In the genomic region with DNA sequence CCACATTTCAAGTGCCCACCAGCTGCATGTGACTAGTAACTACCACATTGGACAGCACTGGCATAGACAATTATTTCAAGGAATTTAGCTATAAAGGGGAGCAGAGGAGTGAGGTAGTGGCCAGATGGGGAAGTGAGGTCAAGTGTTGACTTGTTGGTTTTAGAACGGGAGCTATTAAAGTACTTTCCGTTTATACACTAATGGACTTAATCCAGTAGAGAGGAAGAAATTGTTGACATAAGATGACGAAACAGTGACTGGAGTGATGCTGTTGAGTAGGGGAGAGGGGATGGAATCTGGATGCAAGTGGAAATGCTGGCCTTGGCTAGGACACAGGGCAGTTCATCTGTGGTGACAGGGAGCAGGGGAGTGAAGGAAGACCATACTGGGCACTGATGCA, we compare ENCODE assay signal across 2 cellular contexts.
TF ChIP-seq lines count a peak whose summit lies in the region.

No MANE protein-coding gene starts in this region.

TF ChIP-seq in A549, 52 proteins besides CTCF, POLR2A, EP300 and RAD21:
- TF ChIP-seq FOSB (CRISPR knock-in tag; IDR thresholded peaks at IDR 0.05) (no peak), KDM5A (IDR thresholded peaks at IDR 0.05) (no peak), EHF (CRISPR knock-in tag; IDR thresholded peaks at IDR 0.05) (no peak), CBX2 (IDR thresholded peaks at IDR 0.05; ENCODE audit: borderline replicate concordance, low read depth) (no peak), SMC3 (IDR thresholded peaks at IDR 0.05) (no peak), POLR2AphosphoS2 (conservative IDR thresholded peaks at IDR 0.05; ENCODE audit: low read length) (no peak), FOXS1 (CRISPR knock-in tag; IDR thresholded peaks at IDR 0.05) (no peak), ZNF302 (CRISPR knock-in tag; IDR thresholded peaks at IDR 0.05) (no peak), CBX8 (IDR thresholded peaks at IDR 0.05) (no peak), MAZ (IDR thresholded peaks at IDR 0.05; ENCODE audit: borderline replicate concordance, low read depth, low read length) (no peak), MYC (IDR thresholded peaks at IDR 0.05; ENCODE audit: borderline replicate concordance, low read length) (no peak), RARB (CRISPR knock-in tag; IDR thresholded peaks at IDR 0.05) (no peak), ZC3H11A (IDR thresholded peaks at IDR 0.05) (no peak), HEYL (CRISPR knock-in tag; IDR thresholded peaks at IDR 0.05) (no peak), NR3C1 (IDR thresholded peaks at IDR 0.05) (no peak), PHF8 (IDR thresholded peaks at IDR 0.05; ENCODE audit: borderline replicate concordance, low read depth) (no peak)
- TF ChIP-seq, protein P1, sequence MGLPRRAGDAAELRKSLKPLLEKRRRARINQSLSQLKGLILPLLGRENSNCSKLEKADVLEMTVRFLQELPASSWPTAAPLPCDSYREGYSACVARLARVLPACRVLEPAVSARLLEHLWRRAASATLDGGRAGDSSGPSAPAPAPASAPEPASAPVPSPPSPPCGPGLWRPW (IDR thresholded peaks at IDR 0.05): no peak
- TF ChIP-seq, protein P2, sequence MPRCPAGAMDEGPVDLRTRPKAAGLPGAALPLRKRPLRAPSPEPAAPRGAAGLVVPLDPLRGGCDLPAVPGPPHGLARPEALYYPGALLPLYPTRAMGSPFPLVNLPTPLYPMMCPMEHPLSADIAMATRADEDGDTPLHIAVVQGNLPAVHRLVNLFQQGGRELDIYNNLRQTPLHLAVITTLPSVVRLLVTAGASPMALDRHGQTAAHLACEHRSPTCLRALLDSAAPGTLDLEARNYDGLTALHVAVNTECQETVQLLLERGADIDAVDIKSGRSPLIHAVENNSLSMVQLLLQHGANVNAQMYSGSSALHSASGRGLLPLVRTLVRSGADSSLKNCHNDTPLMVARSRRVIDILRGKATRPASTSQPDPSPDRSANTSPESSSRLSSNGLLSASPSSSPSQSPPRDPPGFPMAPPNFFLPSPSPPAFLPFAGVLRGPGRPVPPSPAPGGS (IDR thresholded peaks at IDR 0.05): no peak

TF ChIP-seq in endothelial cell of umbilical vein, 7 proteins besides CTCF, POLR2A, EP300 and RAD21:
- TF ChIP-seq GATA2 (IDR thresholded peaks at IDR 0.05; ENCODE audit: insufficient read depth, insufficient read length, low read depth, low read length) (no peak), MYC (IDR thresholded peaks at IDR 0.05; ENCODE audit: low read depth, low read length) (no peak), FOS (IDR thresholded peaks at IDR 0.05; ENCODE audit: borderline replicate concordance, insufficient read depth, low read length) (no peak), POLR2AphosphoS5 (IDR thresholded peaks at IDR 0.05; ENCODE audit: insufficient read depth, low read depth, low read length) (no peak), MAX (IDR thresholded peaks at IDR 0.05; ENCODE audit: insufficient read depth, insufficient read length) (no peak), EZH2 (IDR thresholded peaks at IDR 0.05; ENCODE audit: borderline replicate concordance, low read depth, low read length, severe bottlenecking) (no peak), JUN (IDR thresholded peaks at IDR 0.05; ENCODE audit: borderline replicate concordance, insufficient read depth, insufficient read length, low read depth) (no peak)
